In the genomic region with DNA sequence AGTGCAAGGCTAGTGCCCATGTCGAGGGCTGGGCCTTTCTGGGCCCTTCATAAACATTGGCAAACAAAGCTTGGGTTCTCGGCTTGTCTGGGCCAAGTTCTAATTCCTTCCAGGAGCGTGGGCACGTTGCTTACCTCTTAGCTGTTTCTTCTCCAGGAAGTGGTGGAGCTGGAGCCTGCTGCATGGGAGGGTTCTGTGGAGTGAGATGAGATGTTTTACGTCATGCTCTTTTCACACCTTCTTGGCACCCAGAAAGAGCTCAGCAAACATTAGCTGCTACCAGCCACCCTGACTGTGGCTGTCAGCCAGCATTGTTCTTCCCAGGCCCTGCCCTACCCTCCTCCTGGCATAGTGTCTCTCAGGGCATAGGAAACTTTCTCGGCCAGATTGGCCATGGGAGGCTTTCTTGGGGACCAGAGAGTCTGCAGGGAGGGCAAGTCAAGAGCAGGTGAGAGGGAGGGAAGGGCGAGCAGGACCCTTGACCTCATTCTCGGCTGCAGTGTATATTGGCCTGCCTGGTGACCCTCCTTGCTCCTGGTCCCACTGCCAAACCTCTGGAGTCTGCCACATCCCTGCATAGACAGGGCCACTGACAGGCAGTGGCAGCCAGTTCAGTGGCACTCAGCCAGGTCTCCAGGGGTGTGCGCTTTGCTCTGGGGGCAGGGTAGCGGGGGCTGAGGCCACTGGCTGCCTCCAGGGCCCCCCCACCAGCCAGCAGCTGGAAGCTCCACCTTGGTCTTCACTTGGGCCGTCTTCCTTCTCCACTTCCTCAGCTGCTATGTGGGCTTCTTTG, we compare ENCODE assay signal across 1 cellular context.
TF ChIP-seq lines count a peak whose summit lies in the region.

No MANE protein-coding gene starts in this region.

TF ChIP-seq in HEK293, 187 proteins besides CTCF, POLR2A, EP300 and RAD21 (continued from another document):
- TF ChIP-seq, protein P1, sequence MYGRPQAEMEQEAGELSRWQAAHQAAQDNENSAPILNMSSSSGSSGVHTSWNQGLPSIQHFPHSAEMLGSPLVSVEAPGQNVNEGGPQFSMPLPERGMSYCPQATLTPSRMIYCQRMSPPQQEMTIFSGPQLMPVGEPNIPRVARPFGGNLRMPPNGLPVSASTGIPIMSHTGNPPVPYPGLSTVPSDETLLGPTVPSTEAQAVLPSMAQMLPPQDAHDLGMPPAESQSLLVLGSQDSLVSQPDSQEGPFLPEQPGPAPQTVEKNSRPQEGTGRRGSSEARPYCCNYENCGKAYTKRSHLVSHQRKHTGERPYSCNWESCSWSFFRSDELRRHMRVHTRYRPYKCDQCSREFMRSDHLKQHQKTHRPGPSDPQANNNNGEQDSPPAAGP (tag by site-specific recombination; IDR thresholded peaks at IDR 0.05), result peak; percentile 73; the same call in 1 of the 2 replicates
- TF ChIP-seq ZNF548 (tag by site-specific recombination; IDR thresholded peaks at IDR 0.05), result peak; percentile 75
- TF ChIP-seq, protein P2, sequence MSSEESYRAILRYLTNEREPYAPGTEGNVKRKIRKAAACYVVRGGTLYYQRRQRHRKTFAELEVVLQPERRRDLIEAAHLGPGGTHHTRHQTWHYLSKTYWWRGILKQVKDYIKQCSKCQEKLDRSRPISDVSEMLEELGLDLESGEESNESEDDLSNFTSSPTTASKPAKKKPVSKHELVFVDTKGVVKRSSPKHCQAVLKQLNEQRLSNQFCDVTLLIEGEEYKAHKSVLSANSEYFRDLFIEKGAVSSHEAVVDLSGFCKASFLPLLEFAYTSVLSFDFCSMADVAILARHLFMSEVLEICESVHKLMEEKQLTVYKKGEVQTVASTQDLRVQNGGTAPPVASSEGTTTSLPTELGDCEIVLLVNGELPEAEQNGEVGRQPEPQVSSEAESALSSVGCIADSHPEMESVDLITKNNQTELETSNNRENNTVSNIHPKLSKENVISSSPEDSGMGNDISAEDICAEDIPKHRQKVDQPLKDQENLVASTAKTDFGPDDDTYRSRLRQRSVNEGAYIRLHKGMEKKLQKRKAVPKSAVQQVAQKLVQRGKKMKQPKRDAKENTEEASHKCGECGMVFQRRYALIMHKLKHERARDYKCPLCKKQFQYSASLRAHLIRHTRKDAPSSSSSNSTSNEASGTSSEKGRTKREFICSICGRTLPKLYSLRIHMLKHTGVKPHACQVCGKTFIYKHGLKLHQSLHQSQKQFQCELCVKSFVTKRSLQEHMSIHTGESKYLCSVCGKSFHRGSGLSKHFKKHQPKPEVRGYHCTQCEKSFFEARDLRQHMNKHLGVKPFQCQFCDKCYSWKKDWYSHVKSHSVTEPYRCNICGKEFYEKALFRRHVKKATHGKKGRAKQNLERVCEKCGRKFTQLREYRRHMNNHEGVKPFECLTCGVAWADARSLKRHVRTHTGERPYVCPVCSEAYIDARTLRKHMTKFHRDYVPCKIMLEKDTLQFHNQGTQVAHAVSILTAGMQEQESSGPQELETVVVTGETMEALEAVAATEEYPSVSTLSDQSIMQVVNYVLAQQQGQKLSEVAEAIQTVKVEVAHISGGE (tag by site-specific recombination; conservative IDR thresholded peaks at IDR 0.05; ENCODE audit: low read depth), result no peak
- TF ChIP-seq WT1 (tag by site-specific recombination; IDR thresholded peaks at IDR 0.05), result no peak
- no peak for TF ChIP-seq ZNF133 (tag by site-specific recombination; IDR thresholded peaks at IDR 0.05)
- no peak for TF ChIP-seq ZNF658 (tag by site-specific recombination; IDR thresholded peaks at IDR 0.05)
